In genomic region chr5:82661462-82661861, GRCh38 we compare ENCODE assay signal across 33 cellular contexts.
"Had no signal": no experiment of that assay in that cellular context is flagged by ENCODE, and none has a peak within 500 bp of the region (broad histone marks: within the 10 kb centered on the region; RNA-seq: fewer than 3 reads in every experiment).

No MANE protein-coding gene starts in this region.

- DNase-seq: activated B cell treated with CpG ODN at 0.5 μM for 24 hours; activated CD4-positive, alpha-beta memory T cell treated with anti-CD3 and anti-CD28 coated beads for 36 hours; activated CD4-positive, alpha-beta T cell treated with anti-CD3 and anti-CD28 coated beads for 4 hours; activated CD4-positive, alpha-beta T cell treated with anti-CD3 and anti-CD28 coated beads, Interleukin-2, amount 50 U/mL, for 1 hour; activated CD4-positive, CD25-positive, alpha-beta regulatory T cell treated with anti-CD3 and anti-CD28 coated beads, Interleukin-2, amount 50 U/mL, for 72 hours; activated CD8-positive, alpha-beta memory T cell treated with anti-CD3 and anti-CD28 coated beads, Interleukin-2, amount 10 ng/mL, durations not matched to agents 7 days and 5 days; activated CD8-positive, alpha-beta memory T cell treated with anti-CD3 and anti-CD28 coated beads, Interleukin-2, amount 50 U/mL, for 48 hours; activated effector memory CD4-positive, alpha-beta T cell treated with Interleukin-2 at 50 U/mL for 16 hours; activated naive CD4-positive, alpha-beta T cell treated with anti-CD3 and anti-CD28 coated beads, Interleukin-2, amount 10 ng/mL, durations not matched to agents 7 days and 5 days; activated naive CD8-positive, alpha-beta T cell treated with anti-CD3 and anti-CD28 coated beads, Interleukin-2, amount 50 U/mL, for 24 hours; activated T-cell treated with anti-CD3 and anti-CD28 coated beads, Interleukin-2, amount 50 U/mL, for 48 hours; amygdala; Kasumi-1; KG1; MG63; NCI-H1048; NCI-H1105 treated with DMSO at 0.1 percent for 48 hours; NCI-H1436; NCI-H1694; NCI-H1930; NCI-H345; NCI-H524 treated with DMSO at 0.1 percent for 48 hours; NCI-H748 treated with DMSO at 0.1 percent for 48 hours; OCI-M1; SHP77; SJCRH30; SK-N-SH; T-helper 17 cell; T-helper 9 cell had no signal

- H3K4me1 ChIP-seq: SJCRH30 had no signal

- ATAC-seq: activated CD8-positive, alpha-beta memory T cell treated with anti-CD3 and anti-CD28 coated beads, Interleukin-2, amount 10 ng/mL, durations not matched to agents 7 days and 5 days; Panc1; T-helper 17 cell had no signal

- H3K36me3 ChIP-seq: ascending aorta, cardiac muscle cell, MG63, SJCRH30 had no signal

- H3K4me2 ChIP-seq: SK-N-SH had no signal

- H3K9me3 ChIP-seq: ascending aorta, MG63, SJCRH30, SK-N-SH had no signal

- H3K27me3 ChIP-seq: ascending aorta, cardiac muscle cell, MG63, SJCRH30 had no signal

- H3K9ac ChIP-seq: SK-N-SH had no signal

- H3K9me2 ChIP-seq: SK-N-SH had no signal

- H3K4me3 ChIP-seq: ascending aorta, cardiac muscle cell, MG63, SJCRH30 had no signal

- H3K27ac ChIP-seq: ascending aorta, cardiac muscle cell, SJCRH30, VCaP had no signal
